ENCODE assay signal across 26 cellular contexts in the genomic region with DNA sequence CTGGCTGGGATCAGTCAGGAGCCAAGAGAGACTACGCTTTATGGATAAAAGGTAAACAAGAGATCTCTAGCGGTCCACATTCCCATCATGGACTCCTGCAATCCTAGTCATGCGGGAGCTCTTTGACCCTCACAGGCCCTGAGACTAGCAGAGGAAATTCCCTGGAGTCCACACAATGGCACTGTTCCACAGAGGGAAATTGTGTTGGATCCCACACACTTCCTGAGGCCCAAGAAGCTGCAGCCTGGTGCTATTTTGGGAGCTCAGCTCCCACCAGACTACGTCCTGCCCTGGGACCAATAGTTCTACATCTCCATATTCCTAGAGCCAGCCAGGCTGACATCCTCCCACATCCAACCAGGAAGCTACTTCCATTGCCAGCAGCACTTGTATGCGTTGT.
DNase-seq lines count a peak whose midpoint lies in the region; TF ChIP-seq lines count a peak whose summit lies in the region.
"Had no signal": no experiment of that assay in that cellular context is flagged by ENCODE, and none has a peak within 500 bp of the region (broad histone marks: within the 10 kb centered on the region; RNA-seq: fewer than 3 reads in every experiment).

No MANE protein-coding gene starts in this region.

- no peaks in the 10 kb centered on the region for H3K9me3 Mint-ChIP-seq in Caco-2 (ENCODE audit: unreplicated experiment)

- intact Hi-C loops in adrenal gland (cut with DNase I) (no loop called here), Caco-2 (cut with micrococcal nuclease; ENCODE audit: unreplicated experiment) (no loop called here)

- BruUV-seq in Caco-2 (replicated peaks; lab: Mats Ljungman, UMichigan) = no TSS peak

- H3K9me3 ChIP-seq in adrenal gland (replicated peaks in 1 of 3) (no peaks in the 10 kb centered on the region), Caco-2 (no peaks in the 10 kb centered on the region)
- H3K9me3 ChIP-seq: A549, SJSA1 had no signal

- no peaks in the 10 kb centered on the region for H3K4me1 Mint-ChIP-seq in Caco-2 (ENCODE audit: low read depth, unreplicated experiment)

- DNase-seq in EH (ENCODE audit: low read depth) = peak; percentile 4
- peak; percentile 34 to 72 for DNase-seq in NCI-H446 (lab: John Stamatoyannopoulos, UW)
- peak; percentile 85 for DNase-seq in dermis blood vessel endothelial cell
- peak; percentile 85 for DNase-seq in glomerular endothelial cell (ENCODE audit: extremely low read depth, low read depth, low spot score)
- no peak for DNase-seq in adrenal gland
- DNase-seq in GOT3 (lab: John Stamatoyannopoulos, UW) = no peak
- DNase-seq in NCI-H69 (lab: John Stamatoyannopoulos, UW) = no peak
- no peak for DNase-seq in Caco-2
- DNase-seq: AML-193; CD4-positive, alpha-beta T cell; COR-L47; EL; GDM1; NCI-H1092; NCI-H1417 treated with DMSO at 0.1 percent for 48 hours; NCI-H1694 treated with DMSO at 0.1 percent for 48 hours; NCI-H2081; NCI-H2171; NCI-H345; NCI-H524 treated with DMSO at 0.1 percent for 48 hours; PC-9; Right ventricle myocardium superior had no signal

- POLR2A ChIA-PET in Caco-2 (lab: Charles Lee) = no interaction called here

- no peak overlapping the region for H3K4me3 ChIP-seq in adrenal gland
- H3K4me3 ChIP-seq in Caco-2 (ENCODE audit: low read depth, low read length) = no peak overlapping the region
- H3K4me3 ChIP-seq: A549; BLaER1 treated with 17β-estradiol and CSF1 and Interleukin-3, amounts not matched to agents 10 nM and 100 nM; GM12878; PC-9; SJSA1 had no signal

- 63 to 82% (median 78%) methylated on average over 5 of the region's 5 CpGs for WGBS in adrenal gland, 4 donors

- no peak for TF ChIP-seq POLR2A in adrenal gland (IDR thresholded peaks at IDR 0.05)

- H3K36me3 Mint-ChIP-seq in Caco-2 (ENCODE audit: insufficient read depth, unreplicated experiment) = no peaks in the 10 kb centered on the region

- H3K4me1 ChIP-seq in adrenal gland (replicated peaks in 1 of 2) = no peaks in the 10 kb centered on the region
- no peaks in the 10 kb centered on the region for H3K4me1 ChIP-seq in Caco-2
- H3K4me1 ChIP-seq: A549; BLaER1 treated with 17β-estradiol and CSF1 and Interleukin-3, amounts not matched to agents 10 nM and 100 nM; SJSA1 had no signal

- CTCF ChIA-PET in Caco-2 (lab: Charles Lee) = no interaction called here

- no peaks in the 10 kb centered on the region for H3K27me3 Mint-ChIP-seq in Caco-2 (ENCODE audit: insufficient read depth, unreplicated experiment)
- H3K27me3 Mint-ChIP-seq: CD4-positive, alpha-beta T cell had no signal

- no peak for TF ChIP-seq CTCF in adrenal gland (IDR thresholded peaks at IDR 0.05)
- TF ChIP-seq CTCF in Caco-2 (IDR thresholded peaks at IDR 0.05; ENCODE audit: insufficient read depth in 1 of 2, low read depth in 1 of 2, low read length in 1 of 2, severe bottlenecking in 1 of 2, unreplicated experiment in 1 of 2) = no peak

- H3K27ac Mint-ChIP-seq in Caco-2 (ENCODE audit: unreplicated experiment) = no peak overlapping the region
- H3K27ac Mint-ChIP-seq: CD4-positive, alpha-beta T cell had no signal

- H3K27me3 ChIP-seq in adrenal gland = no peaks in the 10 kb centered on the region
- H3K27me3 ChIP-seq in Caco-2 (replicated peaks; ENCODE audit: control insufficient read depth, insufficient read depth, low read length) = no peaks in the 10 kb centered on the region
- H3K27me3 ChIP-seq: BLaER1 treated with 17β-estradiol and CSF1 and Interleukin-3, amounts not matched to agents 10 nM and 100 nM; SJSA1 had no signal

- H3K4me3 Mint-ChIP-seq in Caco-2 (ENCODE audit: unreplicated experiment) = no peak overlapping the region
- H3K4me3 Mint-ChIP-seq: CD4-positive, alpha-beta T cell had no signal

- no peak overlapping the region for H3K27ac ChIP-seq in adrenal gland
- H3K27ac ChIP-seq: A549; BLaER1 treated with 17β-estradiol and CSF1 and Interleukin-3, amounts not matched to agents 10 nM and 100 nM; PC-9; SJSA1 had no signal

- no peaks in the 10 kb centered on the region for H3K36me3 ChIP-seq in adrenal gland (replicated peaks in 1 of 2)
- no peaks in the 10 kb centered on the region for H3K36me3 ChIP-seq in Caco-2 (ENCODE audit: control insufficient read depth, insufficient read depth, low read length)
- H3K36me3 ChIP-seq: BLaER1 treated with 17β-estradiol and CSF1 and Interleukin-3, amounts not matched to agents 10 nM and 100 nM; SJSA1 had no signal

Comparison
In these comparisons a context has a peak if more than half of its experiments do, and no peak if none do; other contexts are left out.
1. DNase-seq: peak in EH (single experiment), NCI-H446 (2 of 2), dermis blood vessel endothelial cell (single experiment) and glomerular endothelial cell (single experiment); none in adrenal gland (0 of 7), GOT3 (single experiment), NCI-H69 (single experiment) and Caco-2 (0 of 2).